Comparison of ENCODE assay signal across 21 cellular contexts in the genomic region with DNA sequence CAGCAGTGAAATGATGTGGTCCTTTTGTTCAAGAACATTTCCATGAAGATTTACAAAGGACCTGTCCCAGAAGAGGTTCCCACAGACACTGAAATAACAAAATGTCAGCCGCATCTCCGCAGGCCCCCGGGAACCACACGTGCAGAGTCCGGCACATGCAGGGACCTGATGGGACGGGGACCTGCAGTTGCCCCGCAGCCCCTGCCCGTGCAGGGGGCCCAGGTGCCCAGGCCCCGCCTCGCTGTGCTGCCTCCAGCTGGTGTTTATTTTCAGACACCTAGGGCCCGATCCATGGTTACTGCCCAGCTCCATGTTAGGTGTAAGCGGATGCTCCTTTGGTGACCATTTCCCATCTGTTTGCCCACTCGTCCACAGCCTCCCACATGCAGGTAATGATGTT.
A peak's percentile ranks its signal among the peaks of the same experiment; 100 is the strongest.
DNase-seq lines count a peak whose midpoint lies in the region; TF ChIP-seq lines count a peak whose summit lies in the region.
"Had no signal": no experiment of that assay in that cellular context is flagged by ENCODE, and none has a peak within 500 bp of the region (broad histone marks: within the 10 kb centered on the region; RNA-seq: fewer than 3 reads in every experiment).

No MANE protein-coding gene starts in this region.

- POLR2A ChIA-PET in GM10248 (lab: Yijun Ruan, JAX): no interaction called here

- peaks cover 3% of the 10 kb centered on the region for H3K4me1 Mint-ChIP-seq in neural progenitor cell
- H3K4me1 Mint-ChIP-seq: CD14-positive monocyte; CD4-positive, alpha-beta memory T cell; CD4-positive, CD25-positive, alpha-beta regulatory T cell; CD8-positive, alpha-beta memory T cell had no signal

- no peaks in the 10 kb centered on the region for H3K36me3 Mint-ChIP-seq in neural progenitor cell
- H3K36me3 Mint-ChIP-seq: CD14-positive monocyte; CD4-positive, alpha-beta memory T cell; CD4-positive, CD25-positive, alpha-beta regulatory T cell; CD8-positive, alpha-beta memory T cell had no signal

- H3K9me3 ChIP-seq in mesenchymal stem cell (ENCODE audit: control insufficient read depth, low read length) (peaks cover 16% of the 10 kb centered on the region), neural progenitor cell (ENCODE audit: low read depth) (no peaks in the 10 kb centered on the region), osteoblast (ENCODE audit: low read depth, low read length) (no peaks in the 10 kb centered on the region)
- H3K9me3 ChIP-seq: BE2C, BLaER1 had no signal

- H3K27me3 Mint-ChIP-seq in neural progenitor cell (ENCODE audit: insufficient read depth, low read depth): peaks cover 6% of the 10 kb centered on the region
- H3K27me3 Mint-ChIP-seq: CD4-positive, CD25-positive, alpha-beta regulatory T cell had no signal

- H3K4me1 ChIP-seq in mesenchymal stem cell (ENCODE audit: control insufficient read depth, insufficient read depth, low read depth, low read length) (peaks cover 11% of the 10 kb centered on the region), neural progenitor cell (no peaks in the 10 kb centered on the region), osteoblast (ENCODE audit: insufficient read depth, low read length) (peaks cover 26% of the 10 kb centered on the region)
- H3K4me1 ChIP-seq: BE2C had no signal

- no peaks in the 10 kb centered on the region for H3F3A ChIP-seq in neural progenitor cell (ENCODE audit: low read depth)

- no peak for TF ChIP-seq CTCF in neural progenitor cell (IDR thresholded peaks at IDR 0.05)
- TF ChIP-seq CTCF in osteoblast (IDR thresholded peaks at IDR 0.05; ENCODE audit: extremely low read depth, low read depth, low read length): no peak
- TF ChIP-seq CTCF in GM10248 (IDR thresholded peaks at IDR 0.05; ENCODE audit: control extremely low read depth, extremely low read depth, low read depth, missing control alignments): no peak

- no peak overlapping the region for H3K14ac ChIP-seq in mesenchymal stem cell (ENCODE audit: low read length in 2 of 2)

- peaks cover 5% of the 10 kb centered on the region for H3K9me3 Mint-ChIP-seq in neural progenitor cell
- H3K9me3 Mint-ChIP-seq: CD14-positive monocyte; CD4-positive, alpha-beta memory T cell; CD4-positive, CD25-positive, alpha-beta regulatory T cell; CD8-positive, alpha-beta memory T cell had no signal

- CTCF ChIA-PET in GM10248 (lab: Yijun Ruan, JAX): no interaction called here

- H3K4me2 ChIP-seq in mesenchymal stem cell (ENCODE audit: low read length, poor library complexity, severe bottlenecking) (no peak overlapping the region), neural progenitor cell (no peak overlapping the region), osteoblast (ENCODE audit: insufficient read depth, low read length) (no peak overlapping the region)
- H3K4me2 ChIP-seq: BLaER1 had no signal

- H3K23ac ChIP-seq in mesenchymal stem cell (ENCODE audit: low read length in 2 of 2): no peak overlapping the region

- no peak overlapping the region for H2AFZ ChIP-seq in mesenchymal stem cell (ENCODE audit: low read depth, low read length)
- no peak overlapping the region for H2AFZ ChIP-seq in neural progenitor cell (replicated peaks)
- no peak overlapping the region for H2AFZ ChIP-seq in osteoblast (ENCODE audit: low read length)

- no peaks in the 10 kb centered on the region for H3K79me1 ChIP-seq in mesenchymal stem cell (replicated peaks; ENCODE audit: low read length, poor library complexity, severe bottlenecking)

- no peak for DNase-seq in mesenchymal stem cell
- DNase-seq in neural progenitor cell (ENCODE audit: low spot score): no peak
- no peak for DNase-seq in T-helper 9 cell
- DNase-seq in osteoblast (ENCODE audit: insufficient read length, low spot score, missing footprints): no peak
- no peak for DNase-seq in GM10248 (ENCODE audit: extremely low spot score)
- DNase-seq: 8988T; ACHN; BE2C; CD4-positive, alpha-beta memory T cell; CD4-positive, CD25-positive, alpha-beta regulatory T cell; CD8-positive, alpha-beta memory T cell; COR-L47; DMS 273 treated with DMSO at 0.1 percent for 48 hours; DMS153; DMS53; DMS79; DND-41; EL; GDM1 had no signal

- H4K91ac ChIP-seq in mesenchymal stem cell (ENCODE audit: low read length): peak overlapping the region; percentile 43

- no peak overlapping the region for H2AK5ac ChIP-seq in mesenchymal stem cell (ENCODE audit: low read length, severe bottlenecking)

- no peak overlapping the region for H4K8ac ChIP-seq in mesenchymal stem cell (ENCODE audit: low read length)

- H3K27ac ChIP-seq in mesenchymal stem cell (ENCODE audit: low read length, poor library complexity, severe bottlenecking) (no peak overlapping the region), neural progenitor cell (no peak overlapping the region), osteoblast (ENCODE audit: low read depth, low read length) (no peak overlapping the region)
- H3K27ac ChIP-seq: BLaER1 had no signal

- H2BK12ac ChIP-seq in mesenchymal stem cell (ENCODE audit: low read length in 2 of 2): no peak overlapping the region

- H3K9ac ChIP-seq in mesenchymal stem cell (ENCODE audit: low read length): no peak overlapping the region
- no peak overlapping the region for H3K9ac ChIP-seq in neural progenitor cell
- H3K9ac ChIP-seq: BLaER1 had no signal

- H3K4ac ChIP-seq in mesenchymal stem cell (ENCODE audit: low read depth in 1 of 2, low read length in 2 of 2): no peak overlapping the region

- no peak overlapping the region for H3K18ac ChIP-seq in mesenchymal stem cell (ENCODE audit: low read depth in 1 of 2, low read length in 2 of 2)

- H3K4me3 ChIP-seq in mesenchymal stem cell (ENCODE audit: insufficient read depth in 1 of 2, low read depth in 1 of 2, low read length in 2 of 2): no peak overlapping the region
- H3K4me3 ChIP-seq in neural progenitor cell: no peak overlapping the region
- H3K4me3 ChIP-seq in osteoblast (ENCODE audit: insufficient read depth, low read length): no peak overlapping the region
- H3K4me3 ChIP-seq: BLaER1 had no signal

- H3K79me2 ChIP-seq in neural progenitor cell (ENCODE audit: low read depth) (no peaks in the 10 kb centered on the region), osteoblast (ENCODE audit: insufficient read depth, low read length) (no peaks in the 10 kb centered on the region)

- peak overlapping the region; percentile 79 for H3K27ac Mint-ChIP-seq in neural progenitor cell
- H3K27ac Mint-ChIP-seq: CD4-positive, alpha-beta memory T cell; CD4-positive, CD25-positive, alpha-beta regulatory T cell; CD8-positive, alpha-beta memory T cell had no signal

- H3K36me3 ChIP-seq in mesenchymal stem cell (ENCODE audit: control insufficient read depth in 1 of 2, insufficient read depth in 2 of 2, low read depth in 1 of 2, low read length in 2 of 2): no peaks in the 10 kb centered on the region
- H3K36me3 ChIP-seq in neural progenitor cell: no peaks in the 10 kb centered on the region
- H3K36me3 ChIP-seq in osteoblast (ENCODE audit: insufficient read depth, low read length): no peaks in the 10 kb centered on the region
- H3K36me3 ChIP-seq: BE2C, BLaER1 had no signal

- 76% methylated on average over 11 of the region's 13 CpGs for WGBS in mesenchymal stem cell

- no peak overlapping the region for H2BK5ac ChIP-seq in mesenchymal stem cell (ENCODE audit: low read depth, low read length, poor library complexity, severe bottlenecking)

- H3K27me3 ChIP-seq in mesenchymal stem cell (ENCODE audit: control insufficient read depth in 1 of 2, insufficient read depth in 1 of 2, low read length in 2 of 2) (peaks cover 5 to 58% of the 10 kb centered on the region in 2 experiments), neural progenitor cell (no peaks in the 10 kb centered on the region), osteoblast (ENCODE audit: insufficient read depth, low read length) (no peaks in the 10 kb centered on the region)
- H3K27me3 ChIP-seq: BE2C, BLaER1 had no signal

- H2BK15ac ChIP-seq in mesenchymal stem cell (ENCODE audit: low read depth, poor library complexity, severe bottlenecking): no peak overlapping the region

- H4K20me1 ChIP-seq in neural progenitor cell (ENCODE audit: low read depth): no peaks in the 10 kb centered on the region
- H4K20me1 ChIP-seq in osteoblast (ENCODE audit: insufficient read depth, low read length): no peaks in the 10 kb centered on the region
- H4K20me1 ChIP-seq: BLaER1 had no signal

- H3K4me3 Mint-ChIP-seq in neural progenitor cell: no peak overlapping the region
- H3K4me3 Mint-ChIP-seq: CD14-positive monocyte; CD4-positive, alpha-beta memory T cell; CD4-positive, CD25-positive, alpha-beta regulatory T cell; CD8-positive, alpha-beta memory T cell had no signal

- no peak overlapping the region for H2BK120ac ChIP-seq in mesenchymal stem cell (ENCODE audit: low read depth, low read length)
